ENCODE assay signal across 21 cellular contexts in the genomic region with DNA sequence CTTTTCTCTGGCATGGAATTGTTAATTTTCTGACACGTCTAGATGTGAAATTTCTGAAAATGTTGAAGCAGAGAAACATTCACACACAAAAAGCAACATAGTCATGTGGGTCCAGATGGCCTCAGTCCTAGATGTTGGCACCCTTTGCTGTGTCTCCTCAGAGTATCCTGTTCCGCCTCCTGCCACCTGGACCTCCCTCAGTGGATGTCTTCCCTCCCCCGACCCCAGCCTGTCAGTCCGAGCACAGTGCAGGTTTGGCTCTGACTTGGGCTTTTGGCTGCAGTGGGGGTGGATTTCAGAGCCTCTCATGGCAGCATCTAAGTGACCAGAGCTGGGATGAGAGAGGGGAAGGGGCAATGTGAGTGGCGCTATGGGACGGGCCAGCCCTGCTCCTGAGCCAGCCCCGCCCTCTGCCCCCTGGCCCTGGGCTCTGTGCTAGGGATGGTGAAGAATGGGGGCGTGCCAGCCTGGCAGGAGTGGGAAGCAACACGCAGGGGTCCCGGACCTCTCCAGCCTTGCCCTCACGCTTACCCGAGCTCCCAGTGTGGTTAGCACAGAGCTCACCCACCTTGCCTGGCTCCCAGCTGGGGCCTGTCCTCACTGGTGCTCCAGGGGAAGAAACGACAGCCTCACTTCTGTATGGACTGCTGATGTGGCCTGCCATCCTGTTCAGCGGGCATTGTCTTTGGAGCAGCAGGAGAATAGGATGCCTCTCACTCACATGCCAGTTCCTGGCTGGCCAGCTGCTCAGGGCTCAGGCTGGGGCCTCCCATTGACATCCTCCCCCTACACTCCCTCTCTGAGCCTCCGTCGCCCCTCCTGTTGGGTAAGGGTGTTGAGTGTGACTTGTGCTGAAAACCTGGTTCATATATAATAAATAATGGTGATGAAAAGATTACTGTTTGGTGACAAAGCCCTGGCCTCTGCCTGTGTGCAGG. TPM values are rescaled to one million over a fixed set of nuclear protein-coding genes. Genes with fewer than 3 reads are reported as not detected.
DNase-seq lines count a peak whose midpoint lies in the region; ATAC-seq and TF ChIP-seq lines count a peak whose summit lies in the region.
"Had no signal": no experiment of that assay in that cellular context is flagged by ENCODE, and none has a peak within 500 bp of the region (broad histone marks: within the 10 kb centered on the region; RNA-seq: fewer than 3 reads in every experiment).

No MANE protein-coding gene starts in this region.

- H3K27ac ChIP-seq in heart right ventricle (peak overlapping the region in 6 of 10 donors; percentile 29 to 73 (median 37)), OCI-LY7 (ENCODE audit: low read depth, low read length, poor library complexity, severe bottlenecking) (no peak overlapping the region), coronary artery (no peak overlapping the region), substantia nigra (ENCODE audit: low read depth, low read length, poor library complexity, severe bottlenecking) (peak overlapping the region; percentile 66)
- H3K27ac ChIP-seq: HL-60 had no signal

- H3K4me1 ChIP-seq in heart right ventricle (peaks cover 16 to 51% (median 33%) of the 10 kb centered on the region in 9 donors), OCI-LY7 (ENCODE audit: insufficient read depth, low read length, poor library complexity, severe bottlenecking) (peaks cover 2% of the 10 kb centered on the region)

- POLR2A ChIA-PET in OCI-LY7 (lab: Charles Lee) = no interaction called here

- H4K20me1 ChIP-seq in OCI-LY7 (ENCODE audit: insufficient read depth, low read length) = no peaks in the 10 kb centered on the region

- H3K36me3 ChIP-seq in heart right ventricle (peaks cover 0 to 28% (median 0%) of the 10 kb centered on the region in 9 donors), OCI-LY7 (ENCODE audit: insufficient read depth, low read length) (no peaks in the 10 kb centered on the region)
- H3K36me3 ChIP-seq: uterus had no signal

- H3K9me3 ChIP-seq in heart right ventricle = no peaks in the 10 kb centered on the region
- no peaks in the 10 kb centered on the region for H3K9me3 ChIP-seq in OCI-LY7 (ENCODE audit: low read length)
- H3K9me3 ChIP-seq: uterus had no signal

- DNase-seq in heart right ventricle (no peak), Right ventricle myocardium inferior (ENCODE audit: missing footprints) (no peak), OCI-LY7 (ENCODE audit: low spot score) (no peak), coronary artery (ENCODE audit: low spot score) (peak; percentile 65), substantia nigra (lab: John Stamatoyannopoulos, UW) (peak in 2 of 49 donors; percentile 62 to 64), HT-29 (ENCODE audit: low spot score) (no peak)
- DNase-seq: ACHN; activated B cell treated with CpG ODN at 0.5 μM for 24 hours; activated CD8-positive, alpha-beta memory T cell treated with anti-CD3 and anti-CD28 coated beads, Interleukin-2, amount 10 ng/mL, durations not matched to agents 7 days and 5 days; activated naive CD4-positive, alpha-beta T cell treated with anti-CD3 and anti-CD28 coated beads for 36 hours; CD8-positive, alpha-beta memory T cell; effector memory CD8-positive, alpha-beta T cell; foreskin fibroblast; Kasumi-1; NCI-H146; NCI-H69; stimulated activated naive CD8-positive, alpha-beta T cell treated with anti-CD3 and anti-CD28 coated beads, Interleukin-15, amount 100 ng/mL, for 72 hours had no signal

- no peaks in the 10 kb centered on the region for H3K9me2 ChIP-seq in OCI-LY7 (ENCODE audit: insufficient read depth, low read length)

- 91 to 95% methylated on average over 16 of the region's 16 CpGs for WGBS in heart right ventricle, 2 donors

- CTCF ChIA-PET in OCI-LY7 (lab: Charles Lee; ENCODE audit: unreplicated experiment) = no interaction called here

- no peak overlapping the region for H3K4me2 ChIP-seq in OCI-LY7 (ENCODE audit: low read length)

- intact Hi-C loops in heart right ventricle (cut with DNase I) (loop anchor here in 7 of 10 donors (5.0 to 10.0 kb wide), 3 partner anchors 165 to 392 kb away; no protein-coding TSS in a partner anchor), Right ventricle myocardium inferior (cut with DNase I) (loop anchor here (10.0 kb wide), 1 partner anchor 165 kb away; no protein-coding TSS in a partner anchor), OCI-LY7 (cut with micrococcal nuclease; ENCODE audit: unreplicated experiment) (no loop called here)

- H2AFZ ChIP-seq in OCI-LY7 (ENCODE audit: low read length) = no peak overlapping the region

- ATAC-seq in heart right ventricle = no peak
- no peak for ATAC-seq in Right ventricle myocardium inferior
- no peak for ATAC-seq in HG02678 (IDR thresholded peaks at IDR 0.05; ENCODE audit: unreplicated experiment)
- no peak for ATAC-seq in HG02840 (IDR thresholded peaks at IDR 0.05; ENCODE audit: low FRiP score, unreplicated experiment)
- ATAC-seq: activated CD8-positive, alpha-beta memory T cell treated with anti-CD3 and anti-CD28 coated beads, Interleukin-2, amount 10 ng/mL, durations not matched to agents 7 days and 5 days; effector memory CD8-positive, alpha-beta T cell; stimulated activated naive CD8-positive, alpha-beta T cell treated with anti-CD3 and anti-CD28 coated beads, Interleukin-15, amount 100 ng/mL, for 72 hours had no signal

- no peaks in the 10 kb centered on the region for H3K27me3 ChIP-seq in heart right ventricle
- H3K27me3 ChIP-seq: uterus had no signal

- BruUV-seq in OCI-LY7 (replicated peaks; lab: Mats Ljungman, UMichigan) = TSS peak; percentile 71

- H3K4me3 ChIP-seq in heart right ventricle (no peak overlapping the region), OCI-LY7 (ENCODE audit: low read depth, low read length, poor library complexity, severe bottlenecking) (no peak overlapping the region), coronary artery (no peak overlapping the region)
- H3K4me3 ChIP-seq: uterus had no signal

- H3K79me2 ChIP-seq in OCI-LY7 (ENCODE audit: insufficient read depth, low read depth, low read length) = no peaks in the 10 kb centered on the region

- TF ChIP-seq CTCF in heart right ventricle (IDR thresholded peaks at IDR 0.05) (no peak), OCI-LY7 (conservative IDR thresholded peaks at IDR 0.05; ENCODE audit: low read length) (no peak), coronary artery (IDR thresholded peaks at IDR 0.05) (no peak)

RNA-seq across cellular contexts. Expression of a gene that starts 6.3 kb away (rescaled TPM):
- total RNA-seq in heart right ventricle (100 to 1,000 TPM in 5 of 10 donors, 10 to 100 TPM in 5; 69.2 to 119 (median 96.7) TPM), Right ventricle myocardium inferior (125 TPM), OCI-LY7 (2022) (48.1 and 48.3 TPM in 2 replicates)
- polyA plus RNA-seq in heart right ventricle = 10 to 100 TPM; 27.5 to 46.5 TPM
- 35.2 and 38.6 TPM in 2 replicates for total RNA-seq in OCI-LY7 (2014; rRNA removed; shearing (Covaris generic))
- 92.6 and 93.3 TPM in 2 replicates for total RNA-seq in HT-29 (2014; rRNA removed; shearing (Covaris generic))

RNA-seq across cellular contexts. Expression of a gene that starts 41.9 kb away (rescaled TPM):
- 10 to 100 TPM in 6 of 10 donors, 1 to 10 TPM in 4; 7.4 to 13.3 (median 10.5) TPM for total RNA-seq in heart right ventricle
- 1 to 10 TPM; 3.9 to 9.6 TPM for polyA plus RNA-seq in heart right ventricle
- total RNA-seq in Right ventricle myocardium inferior = 10.1 TPM
- 7.9 and 9.2 TPM in 2 replicates for total RNA-seq in OCI-LY7 (2014; rRNA removed; shearing (Covaris generic))
- 9.1 and 12.1 TPM in 2 replicates for total RNA-seq in OCI-LY7 (2022)
- 8.8 and 11.7 TPM in 2 replicates for total RNA-seq in HT-29 (2014; rRNA removed; shearing (Covaris generic))

Comparison
In these comparisons a context has a peak if more than half of its experiments do, and no peak if none do; other contexts are left out.
1. H3K27ac ChIP-seq: peak in heart right ventricle (6 of 10) and substantia nigra (single experiment); none in OCI-LY7 (single experiment) and coronary artery (0 of 2).